ENCODE assay signal across 8 cellular contexts in the genomic region with DNA sequence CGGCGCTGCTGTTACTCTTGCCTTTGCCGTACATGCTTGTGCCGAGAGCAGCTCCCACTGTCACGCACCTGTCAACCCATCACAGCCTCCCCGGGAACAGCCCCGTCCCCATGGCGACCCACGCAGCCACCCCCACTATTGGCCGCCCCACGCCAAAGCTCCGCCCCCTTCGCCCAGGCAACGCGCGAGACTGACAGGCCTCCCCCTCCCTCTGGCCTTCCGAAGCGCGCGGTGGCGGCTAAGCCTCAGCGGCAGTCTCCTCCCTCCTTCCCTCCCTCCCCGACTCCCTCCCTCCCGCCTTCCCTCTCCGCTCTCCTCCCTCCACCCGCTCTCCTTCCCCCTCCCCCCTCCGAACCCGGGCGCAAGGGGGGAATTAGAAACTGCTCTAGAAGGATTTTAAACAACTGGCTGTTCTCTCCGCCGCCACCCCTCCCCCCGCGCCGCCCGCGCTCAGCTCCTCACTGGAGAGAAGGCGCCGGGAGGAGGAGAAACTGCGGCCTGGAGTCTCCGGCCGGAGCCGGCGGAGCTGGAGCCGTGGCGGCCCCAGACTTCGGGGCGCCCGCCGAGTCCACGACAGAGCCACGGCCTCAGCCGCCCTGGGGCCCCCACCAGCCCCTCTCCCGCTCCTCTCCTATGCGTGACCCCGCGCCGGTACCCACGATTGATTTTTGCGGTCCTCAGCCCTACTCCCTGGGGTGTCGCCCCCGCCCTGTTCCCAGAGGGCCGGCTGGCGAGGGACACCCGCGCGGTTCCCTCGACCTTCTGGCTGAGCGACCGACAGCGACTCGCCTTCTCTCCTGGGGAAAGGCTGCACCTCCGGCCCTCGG. TPM values are rescaled to one million over a fixed set of nuclear protein-coding genes. Genes with fewer than 3 reads are reported as not detected.
DNase-seq lines count a peak whose midpoint lies in the region; ATAC-seq and TF ChIP-seq lines count a peak whose summit lies in the region.

Gene SSBP2 (minus strand): TSS at position 89 of the 827 bp plus-strand sequence. CDS start 55 bp downstream, at position 34.

- H3K4me1 Mint-ChIP-seq in activated T-cell treated with anti-CD3 and anti-CD28 coated beads, Interleukin-2, amount 50 U/mL, for 4 hours (ENCODE audit: low read depth), result peaks cover 26% of the 10 kb centered on the region

- H3K4me1 ChIP-seq in esophagus (ENCODE audit: control insufficient read depth in 2 of 2, insufficient read depth in 2 of 2, low read length in 1 of 2) (no peaks in the 10 kb centered on the region), muscle layer of colon (ENCODE audit: insufficient read depth, low read length) (peaks cover 42% of the 10 kb centered on the region)

- 1% methylated on average over 51 to 73 of the region's 73 CpGs for WGBS in esophagus, 2 donors

- ATAC-seq in GM21717 (IDR thresholded peaks at IDR 0.05; ENCODE audit: unreplicated experiment), result peak; percentile 68
- ATAC-seq in activated T-cell treated with anti-CD3 and anti-CD28 coated beads, Interleukin-2, amount 50 U/mL, for 4 hours, result peak; percentile 87 to 89

- H3K36me3 Mint-ChIP-seq in activated T-cell treated with anti-CD3 and anti-CD28 coated beads, Interleukin-2, amount 50 U/mL, for 4 hours (ENCODE audit: insufficient read depth), result no peaks in the 10 kb centered on the region

- H3K4me3 ChIP-seq in Jurkat, Clone E6-1 (ENCODE audit: low read length), result peak within 1 kb of the TSS; percentile 73
- H3K4me3 ChIP-seq in esophagus (ENCODE audit: low read depth in 1 of 2, low read length in 2 of 2) (peak within 1 kb of the TSS; percentile 72 to 85), muscle layer of colon (ENCODE audit: low read depth in 1 of 2, low read length in 2 of 2) (peak within 1 kb of the TSS; percentile 62 to 67)

- H3K9me3 Mint-ChIP-seq in activated T-cell treated with anti-CD3 and anti-CD28 coated beads, Interleukin-2, amount 50 U/mL, for 4 hours, result no peaks in the 10 kb centered on the region

- H3K27ac ChIP-seq in esophagus (ENCODE audit: low read depth in 2 of 2, low read length in 1 of 2) (peak within 1 kb of the TSS; percentile 91 to 99), muscle layer of colon (ENCODE audit: low read depth, low read length) (peak within 1 kb of the TSS; percentile 95)

- H3K27me3 ChIP-seq in esophagus (ENCODE audit: control insufficient read depth in 1 of 2, insufficient read depth in 2 of 2, low read length in 2 of 2) (no peaks in the 10 kb centered on the region), muscle layer of colon (ENCODE audit: control insufficient read depth in 1 of 2, insufficient read depth in 2 of 2, low read length in 2 of 2) (no peaks in the 10 kb centered on the region)

- H3K4me3 Mint-ChIP-seq in activated T-cell treated with anti-CD3 and anti-CD28 coated beads, Interleukin-2, amount 50 U/mL, for 4 hours, result peak within 1 kb of the TSS; percentile 95

- DNase-seq in DMS53 treated with DMSO at 0.1 percent for 48 hours (lab: John Stamatoyannopoulos, UW; ENCODE audit: unreplicated experiment), result peak; percentile 92
- DNase-seq in Jurkat, Clone E6-1 (ENCODE audit: low read depth, low spot score), result peak; percentile 98
- DNase-seq in activated T-cell treated with anti-CD3 and anti-CD28 coated beads, Interleukin-2, amount 50 U/mL, for 4 hours, result peak; percentile 99
- peak; percentile 99 for DNase-seq in stimulated activated CD8-positive, alpha-beta memory T cell treated with anti-CD3 and anti-CD28 coated beads, Interleukin-7, amount 100 ng/mL, for 1 hour (ENCODE audit: low read depth in 2 of 2)

- H3K27me3 Mint-ChIP-seq in activated T-cell treated with anti-CD3 and anti-CD28 coated beads, Interleukin-2, amount 50 U/mL, for 4 hours (ENCODE audit: low read depth), result no peaks in the 10 kb centered on the region

- peak within 1 kb of the TSS; percentile 54 for H3K9ac ChIP-seq in muscle layer of colon (ENCODE audit: low read length)

- no peaks in the 10 kb centered on the region for H3K9me3 ChIP-seq in esophagus (ENCODE audit: control insufficient read depth in 2 of 2, insufficient read depth in 1 of 2, low read depth in 1 of 2, low read length in 1 of 2)
- no peaks in the 10 kb centered on the region for H3K9me3 ChIP-seq in muscle layer of colon (ENCODE audit: low read length)

- no peaks in the 10 kb centered on the region for H3K36me3 ChIP-seq in esophagus (ENCODE audit: control insufficient read depth in 2 of 2, insufficient read depth in 2 of 2, low read length in 1 of 2)
- H3K36me3 ChIP-seq in muscle layer of colon (ENCODE audit: insufficient read depth, low read length), result no peaks in the 10 kb centered on the region

TF ChIP-seq in PFSK-1, 5 proteins besides CTCF, POLR2A, EP300 and RAD21:
- TF ChIP-seq FOXP2 (optimal IDR thresholded peaks at IDR 0.05; ENCODE audit: borderline replicate concordance, extremely low read depth, extremely low read length, insufficient read depth) (peak; percentile 46), REST (IDR thresholded peaks at IDR 0.05; ENCODE audit: insufficient read depth in 1 of 2, low read depth in 2 of 2, low read length in 2 of 2) (0 out of 4 replicates have a peak, but pooled peaks of 1 of the 2 experiments have one; percentile 29), TAF1 (IDR thresholded peaks at IDR 0.05; ENCODE audit: borderline replicate concordance, insufficient read depth, low read length) (no peak), POLR2AphosphoS5 (IDR thresholded peaks at IDR 0.05; ENCODE audit: low read depth, low read length) (no peak)

RNA-seq across cellular contexts. Expression of gene SSBP2, which starts in this region (rescaled TPM):
- 67.7 TPM for polyA plus RNA-seq in Jurkat, Clone E6-1 (2012; ENCODE audit: insufficient read depth, insufficient read length)
- 13.7 TPM for polyA plus RNA-seq in PFSK-1 (2012; ENCODE audit: insufficient read length, low read depth)
- 1 to 10 TPM; 3.5 to 5.0 (median 3.5) TPM for total RNA-seq in activated T-cell treated with anti-CD3 and anti-CD28 coated beads, Interleukin-2, amount 50 U/mL, for 4 hours
- 10 to 100 TPM; 18.8 to 25.3 TPM for polyA plus RNA-seq in esophagus

Comparison
In these comparisons a context has a peak if more than half of its experiments do, and no peak if none do; other contexts are left out.
1. Peak in every context shown above with its lines: DNase-seq, ATAC-seq, H3K4me3 ChIP-seq and H3K27ac ChIP-seq.